ENCODE assay signal across 1 cellular context in the genomic region with DNA sequence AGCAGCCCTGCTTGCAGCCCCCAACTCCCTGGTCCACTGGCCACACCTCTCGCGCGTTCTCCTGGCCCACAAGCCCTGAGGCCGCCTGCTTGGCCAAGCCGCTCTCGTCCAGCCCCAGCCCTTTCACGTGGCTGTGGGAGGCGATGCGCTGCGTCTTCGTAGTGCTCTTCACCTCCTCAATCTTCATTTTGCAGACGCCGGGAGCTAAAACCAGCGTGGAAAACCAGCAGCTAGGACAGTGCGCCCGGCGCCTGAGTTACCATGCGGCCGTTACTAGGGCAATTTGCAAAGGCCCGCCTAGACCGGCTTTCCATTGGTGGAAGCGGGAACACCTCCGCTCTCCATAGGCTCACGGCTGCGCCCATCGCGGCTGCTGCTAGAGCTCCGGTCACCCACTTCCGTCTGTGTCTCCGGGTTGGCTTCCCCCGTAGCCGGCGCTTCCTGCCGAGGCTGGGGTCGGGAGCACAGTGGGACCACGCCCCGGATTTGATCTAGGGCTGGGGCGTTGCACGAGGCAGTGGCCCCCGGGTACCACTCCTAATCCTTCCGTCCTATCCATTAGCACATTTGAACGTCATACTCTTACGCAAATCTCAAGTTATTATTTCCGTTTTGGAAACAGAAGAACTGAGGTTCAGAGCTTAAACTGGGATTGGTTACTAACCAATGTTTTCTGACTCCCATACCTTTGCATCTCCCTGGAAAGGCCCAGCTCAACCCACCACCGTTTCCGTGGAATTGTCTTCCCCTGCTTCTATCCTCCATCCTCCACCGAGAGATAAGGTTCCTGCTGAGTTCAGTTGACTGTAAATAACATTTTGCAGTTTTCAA.
TF ChIP-seq lines count a peak whose summit lies in the region.

A gene (minus strand): TSS at position 275 of the 831 bp plus-strand sequence. CDS start 88 bp downstream, at position 187.

TF ChIP-seq in HepG2, 621 proteins besides CTCF, POLR2A, EP300 and RAD21 (continued from another document and continues in another):
- TF ChIP-seq NKX3-1 (CRISPR knock-in tag; IDR thresholded peaks at IDR 0.05) (no peak), SIX1 (CRISPR knock-in tag; IDR thresholded peaks at IDR 0.05; ENCODE audit: borderline replicate concordance) (peak; percentile 22; the same call in 1 of the 2 replicates), ZFX (CRISPR knock-in tag; IDR thresholded peaks at IDR 0.05; ENCODE audit: low read depth) (peak; percentile 85), SMAD9 (CRISPR knock-in tag; IDR thresholded peaks at IDR 0.05) (no peak), YY1 (IDR thresholded peaks at IDR 0.05; ENCODE audit: insufficient read depth, insufficient replicate concordance, low read depth, low read length) (peak; percentile 44), ZNF260 (CRISPR knock-in tag; IDR thresholded peaks at IDR 0.05; ENCODE audit: borderline replicate concordance, low read depth) (no peak), SP1 (IDR thresholded peaks at IDR 0.05) (no peak), SP1 (CRISPR knock-in tag; IDR thresholded peaks at IDR 0.05) (peak; percentile 91), NR2F2 (IDR thresholded peaks at IDR 0.05; ENCODE audit: borderline replicate concordance, low read depth) (no peak), ZSCAN12 (CRISPR knock-in tag; IDR thresholded peaks at IDR 0.05) (no peak), NFIC (IDR thresholded peaks at IDR 0.05; ENCODE audit: low read length) (no peak), FOXO1 (CRISPR knock-in tag; IDR thresholded peaks at IDR 0.05) (peak; percentile 22; the same call in 1 of the 2 replicates), SMARCE1 (IDR thresholded peaks at IDR 0.05; ENCODE audit: borderline replicate concordance) (no peak), REPIN1 (CRISPR knock-in tag; IDR thresholded peaks at IDR 0.05; ENCODE audit: borderline replicate concordance, low read depth) (peak; percentile 54; the same call in 1 of the 2 replicates), RFX1 (IDR thresholded peaks at IDR 0.05) (peak; percentile 85), TEAD2 (CRISPR knock-in tag; IDR thresholded peaks at IDR 0.05) (no peak), KLF6 (CRISPR knock-in tag; IDR thresholded peaks at IDR 0.05) (peak; percentile 67; the same call in 1 of the 2 replicates), ZSCAN25 (CRISPR knock-in tag; IDR thresholded peaks at IDR 0.05) (no peak; the same call in 1 of the 2 replicates), ZKSCAN5 (CRISPR knock-in tag; IDR thresholded peaks at IDR 0.05) (no peak), ZNF589 (CRISPR knock-in tag; conservative IDR thresholded peaks at IDR 0.05) (no peak), ZNF274 (CRISPR knock-in tag; IDR thresholded peaks at IDR 0.05) (peak; percentile 75; the same call in 1 of the 2 replicates), ZBTB7B (CRISPR knock-in tag; IDR thresholded peaks at IDR 0.05) (0 out of 2 replicates have a peak, but pooled peaks have one; percentile 41), ZNF781 (CRISPR knock-in tag; IDR thresholded peaks at IDR 0.05; ENCODE audit: borderline replicate concordance, not compliant biosample characterization) (peak; percentile 20), KDM5B (CRISPR knock-in tag; IDR thresholded peaks at IDR 0.05; ENCODE audit: borderline replicate concordance) (peak; percentile 88), SP140L (CRISPR knock-in tag; IDR thresholded peaks at IDR 0.05; ENCODE audit: borderline replicate concordance) (no peak), ZNF543 (CRISPR knock-in tag; IDR thresholded peaks at IDR 0.05) (0 out of 2 replicates have a peak, but pooled peaks have one; percentile 40), DNMT1 (CRISPR knock-in tag; IDR thresholded peaks at IDR 0.05) (no peak)
- TF ChIP-seq, protein P1, sequence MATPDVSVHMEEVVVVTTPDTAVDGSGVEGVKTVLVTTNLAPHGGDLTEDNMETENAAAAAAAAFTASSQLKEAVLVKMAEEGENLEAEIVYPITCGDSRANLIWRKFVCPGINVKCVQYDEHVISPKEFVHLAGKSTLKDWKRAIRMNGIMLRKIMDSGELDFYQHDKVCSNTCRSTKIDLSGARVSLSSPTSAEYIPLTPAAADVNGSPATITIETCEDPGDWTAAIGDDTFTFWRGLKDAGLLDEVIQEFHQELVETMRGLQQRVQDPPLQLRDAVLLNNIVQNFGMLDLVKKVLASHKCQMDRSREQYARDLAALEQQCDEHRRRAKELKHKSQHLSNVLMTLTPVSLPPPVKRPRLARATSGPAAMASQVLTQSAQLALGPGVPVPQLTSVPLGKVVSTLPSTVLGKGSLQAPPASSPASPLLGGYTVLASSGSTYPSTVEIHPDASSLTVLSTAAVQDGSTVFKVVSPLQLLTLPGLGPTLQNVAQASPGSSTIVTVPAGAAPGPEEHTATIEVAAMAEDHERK (CRISPR knock-in tag; IDR thresholded peaks at IDR 0.05; ENCODE audit: low read depth): no peak
- TF ChIP-seq, protein P2, sequence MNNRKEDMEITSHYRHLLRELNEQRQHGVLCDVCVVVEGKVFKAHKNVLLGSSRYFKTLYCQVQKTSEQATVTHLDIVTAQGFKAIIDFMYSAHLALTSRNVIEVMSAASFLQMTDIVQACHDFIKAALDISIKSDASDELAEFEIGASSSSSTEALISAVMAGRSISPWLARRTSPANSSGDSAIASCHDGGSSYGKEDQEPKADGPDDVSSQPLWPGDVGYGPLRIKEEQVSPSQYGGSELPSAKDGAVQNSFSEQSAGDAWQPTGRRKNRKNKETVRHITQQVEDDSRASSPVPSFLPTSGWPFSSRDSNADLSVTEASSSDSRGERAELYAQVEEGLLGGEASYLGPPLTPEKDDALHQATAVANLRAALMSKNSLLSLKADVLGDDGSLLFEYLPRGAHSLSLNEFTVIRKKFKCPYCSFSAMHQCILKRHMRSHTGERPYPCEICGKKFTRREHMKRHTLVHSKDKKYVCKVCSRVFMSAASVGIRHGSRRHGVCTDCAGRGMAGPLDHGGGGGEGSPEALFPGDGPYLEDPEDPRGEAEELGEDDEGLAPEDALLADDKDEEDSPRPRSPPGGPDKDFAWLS (CRISPR knock-in tag; IDR thresholded peaks at IDR 0.05; ENCODE audit: borderline replicate concordance): no peak
- TF ChIP-seq, protein P3, sequence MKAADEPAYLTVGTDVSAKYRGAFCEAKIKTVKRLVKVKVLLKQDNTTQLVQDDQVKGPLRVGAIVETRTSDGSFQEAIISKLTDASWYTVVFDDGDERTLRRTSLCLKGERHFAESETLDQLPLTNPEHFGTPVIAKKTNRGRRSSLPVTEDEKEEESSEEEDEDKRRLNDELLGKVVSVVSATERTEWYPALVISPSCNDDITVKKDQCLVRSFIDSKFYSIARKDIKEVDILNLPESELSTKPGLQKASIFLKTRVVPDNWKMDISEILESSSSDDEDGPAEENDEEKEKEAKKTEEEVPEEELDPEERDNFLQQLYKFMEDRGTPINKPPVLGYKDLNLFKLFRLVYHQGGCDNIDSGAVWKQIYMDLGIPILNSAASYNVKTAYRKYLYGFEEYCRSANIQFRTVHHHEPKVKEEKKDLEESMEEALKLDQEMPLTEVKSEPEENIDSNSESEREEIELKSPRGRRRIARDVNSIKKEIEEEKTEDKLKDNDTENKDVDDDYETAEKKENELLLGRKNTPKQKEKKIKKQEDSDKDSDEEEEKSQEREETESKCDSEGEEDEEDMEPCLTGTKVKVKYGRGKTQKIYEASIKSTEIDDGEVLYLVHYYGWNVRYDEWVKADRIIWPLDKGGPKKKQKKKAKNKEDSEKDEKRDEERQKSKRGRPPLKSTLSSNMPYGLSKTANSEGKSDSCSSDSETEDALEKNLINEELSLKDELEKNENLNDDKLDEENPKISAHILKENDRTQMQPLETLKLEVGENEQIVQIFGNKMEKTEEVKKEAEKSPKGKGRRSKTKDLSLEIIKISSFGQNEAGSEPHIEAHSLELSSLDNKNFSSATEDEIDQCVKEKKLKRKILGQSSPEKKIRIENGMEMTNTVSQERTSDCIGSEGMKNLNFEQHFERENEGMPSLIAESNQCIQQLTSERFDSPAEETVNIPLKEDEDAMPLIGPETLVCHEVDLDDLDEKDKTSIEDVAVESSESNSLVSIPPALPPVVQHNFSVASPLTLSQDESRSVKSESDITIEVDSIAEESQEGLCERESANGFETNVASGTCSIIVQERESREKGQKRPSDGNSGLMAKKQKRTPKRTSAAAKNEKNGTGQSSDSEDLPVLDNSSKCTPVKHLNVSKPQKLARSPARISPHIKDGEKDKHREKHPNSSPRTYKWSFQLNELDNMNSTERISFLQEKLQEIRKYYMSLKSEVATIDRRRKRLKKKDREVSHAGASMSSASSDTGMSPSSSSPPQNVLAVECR (CRISPR knock-in tag; IDR thresholded peaks at IDR 0.05; ENCODE audit: borderline replicate concordance): peak; percentile 97
- TF ChIP-seq, protein P4, sequence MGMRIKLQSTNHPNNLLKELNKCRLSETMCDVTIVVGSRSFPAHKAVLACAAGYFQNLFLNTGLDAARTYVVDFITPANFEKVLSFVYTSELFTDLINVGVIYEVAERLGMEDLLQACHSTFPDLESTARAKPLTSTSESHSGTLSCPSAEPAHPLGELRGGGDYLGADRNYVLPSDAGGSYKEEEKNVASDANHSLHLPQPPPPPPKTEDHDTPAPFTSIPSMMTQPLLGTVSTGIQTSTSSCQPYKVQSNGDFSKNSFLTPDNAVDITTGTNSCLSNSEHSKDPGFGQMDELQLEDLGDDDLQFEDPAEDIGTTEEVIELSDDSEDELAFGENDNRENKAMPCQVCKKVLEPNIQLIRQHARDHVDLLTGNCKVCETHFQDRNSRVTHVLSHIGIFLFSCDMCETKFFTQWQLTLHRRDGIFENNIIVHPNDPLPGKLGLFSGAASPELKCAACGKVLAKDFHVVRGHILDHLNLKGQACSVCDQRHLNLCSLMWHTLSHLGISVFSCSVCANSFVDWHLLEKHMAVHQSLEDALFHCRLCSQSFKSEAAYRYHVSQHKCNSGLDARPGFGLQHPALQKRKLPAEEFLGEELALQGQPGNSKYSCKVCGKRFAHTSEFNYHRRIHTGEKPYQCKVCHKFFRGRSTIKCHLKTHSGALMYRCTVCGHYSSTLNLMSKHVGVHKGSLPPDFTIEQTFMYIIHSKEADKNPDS (CRISPR knock-in tag; IDR thresholded peaks at IDR 0.05): no peak
- TF ChIP-seq, protein P5, sequence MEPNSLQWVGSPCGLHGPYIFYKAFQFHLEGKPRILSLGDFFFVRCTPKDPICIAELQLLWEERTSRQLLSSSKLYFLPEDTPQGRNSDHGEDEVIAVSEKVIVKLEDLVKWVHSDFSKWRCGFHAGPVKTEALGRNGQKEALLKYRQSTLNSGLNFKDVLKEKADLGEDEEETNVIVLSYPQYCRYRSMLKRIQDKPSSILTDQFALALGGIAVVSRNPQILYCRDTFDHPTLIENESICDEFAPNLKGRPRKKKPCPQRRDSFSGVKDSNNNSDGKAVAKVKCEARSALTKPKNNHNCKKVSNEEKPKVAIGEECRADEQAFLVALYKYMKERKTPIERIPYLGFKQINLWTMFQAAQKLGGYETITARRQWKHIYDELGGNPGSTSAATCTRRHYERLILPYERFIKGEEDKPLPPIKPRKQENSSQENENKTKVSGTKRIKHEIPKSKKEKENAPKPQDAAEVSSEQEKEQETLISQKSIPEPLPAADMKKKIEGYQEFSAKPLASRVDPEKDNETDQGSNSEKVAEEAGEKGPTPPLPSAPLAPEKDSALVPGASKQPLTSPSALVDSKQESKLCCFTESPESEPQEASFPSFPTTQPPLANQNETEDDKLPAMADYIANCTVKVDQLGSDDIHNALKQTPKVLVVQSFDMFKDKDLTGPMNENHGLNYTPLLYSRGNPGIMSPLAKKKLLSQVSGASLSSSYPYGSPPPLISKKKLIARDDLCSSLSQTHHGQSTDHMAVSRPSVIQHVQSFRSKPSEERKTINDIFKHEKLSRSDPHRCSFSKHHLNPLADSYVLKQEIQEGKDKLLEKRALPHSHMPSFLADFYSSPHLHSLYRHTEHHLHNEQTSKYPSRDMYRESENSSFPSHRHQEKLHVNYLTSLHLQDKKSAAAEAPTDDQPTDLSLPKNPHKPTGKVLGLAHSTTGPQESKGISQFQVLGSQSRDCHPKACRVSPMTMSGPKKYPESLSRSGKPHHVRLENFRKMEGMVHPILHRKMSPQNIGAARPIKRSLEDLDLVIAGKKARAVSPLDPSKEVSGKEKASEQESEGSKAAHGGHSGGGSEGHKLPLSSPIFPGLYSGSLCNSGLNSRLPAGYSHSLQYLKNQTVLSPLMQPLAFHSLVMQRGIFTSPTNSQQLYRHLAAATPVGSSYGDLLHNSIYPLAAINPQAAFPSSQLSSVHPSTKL (CRISPR knock-in tag; IDR thresholded peaks at IDR 0.05): peak; percentile 78; the same call in 1 of the 2 replicates
- TF ChIP-seq, protein P6, sequence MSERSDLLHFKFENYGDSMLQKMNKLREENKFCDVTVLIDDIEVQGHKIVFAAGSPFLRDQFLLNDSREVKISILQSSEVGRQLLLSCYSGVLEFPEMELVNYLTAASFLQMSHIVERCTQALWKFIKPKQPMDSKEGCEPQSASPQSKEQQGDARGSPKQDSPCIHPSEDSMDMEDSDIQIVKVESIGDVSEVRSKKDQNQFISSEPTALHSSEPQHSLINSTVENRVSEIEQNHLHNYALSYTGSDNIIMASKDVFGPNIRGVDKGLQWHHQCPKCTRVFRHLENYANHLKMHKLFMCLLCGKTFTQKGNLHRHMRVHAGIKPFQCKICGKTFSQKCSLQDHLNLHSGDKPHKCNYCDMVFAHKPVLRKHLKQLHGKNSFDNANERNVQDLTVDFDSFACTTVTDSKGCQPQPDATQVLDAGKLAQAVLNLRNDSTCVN (CRISPR knock-in tag; IDR thresholded peaks at IDR 0.05; ENCODE audit: borderline replicate concordance): peak; percentile 32; the same call in 1 of the 2 replicates
- TF ChIP-seq, protein P7, sequence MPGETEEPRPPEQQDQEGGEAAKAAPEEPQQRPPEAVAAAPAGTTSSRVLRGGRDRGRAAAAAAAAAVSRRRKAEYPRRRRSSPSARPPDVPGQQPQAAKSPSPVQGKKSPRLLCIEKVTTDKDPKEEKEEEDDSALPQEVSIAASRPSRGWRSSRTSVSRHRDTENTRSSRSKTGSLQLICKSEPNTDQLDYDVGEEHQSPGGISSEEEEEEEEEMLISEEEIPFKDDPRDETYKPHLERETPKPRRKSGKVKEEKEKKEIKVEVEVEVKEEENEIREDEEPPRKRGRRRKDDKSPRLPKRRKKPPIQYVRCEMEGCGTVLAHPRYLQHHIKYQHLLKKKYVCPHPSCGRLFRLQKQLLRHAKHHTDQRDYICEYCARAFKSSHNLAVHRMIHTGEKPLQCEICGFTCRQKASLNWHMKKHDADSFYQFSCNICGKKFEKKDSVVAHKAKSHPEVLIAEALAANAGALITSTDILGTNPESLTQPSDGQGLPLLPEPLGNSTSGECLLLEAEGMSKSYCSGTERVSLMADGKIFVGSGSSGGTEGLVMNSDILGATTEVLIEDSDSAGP (CRISPR knock-in tag; IDR thresholded peaks at IDR 0.05; ENCODE audit: borderline replicate concordance): peak; percentile 85
- TF ChIP-seq, protein P8, sequence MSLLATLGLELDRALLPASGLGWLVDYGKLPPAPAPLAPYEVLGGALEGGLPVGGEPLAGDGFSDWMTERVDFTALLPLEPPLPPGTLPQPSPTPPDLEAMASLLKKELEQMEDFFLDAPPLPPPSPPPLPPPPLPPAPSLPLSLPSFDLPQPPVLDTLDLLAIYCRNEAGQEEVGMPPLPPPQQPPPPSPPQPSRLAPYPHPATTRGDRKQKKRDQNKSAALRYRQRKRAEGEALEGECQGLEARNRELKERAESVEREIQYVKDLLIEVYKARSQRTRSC (CRISPR knock-in tag; IDR thresholded peaks at IDR 0.05; ENCODE audit: low read depth): no peak
- TF ChIP-seq, protein P9, sequence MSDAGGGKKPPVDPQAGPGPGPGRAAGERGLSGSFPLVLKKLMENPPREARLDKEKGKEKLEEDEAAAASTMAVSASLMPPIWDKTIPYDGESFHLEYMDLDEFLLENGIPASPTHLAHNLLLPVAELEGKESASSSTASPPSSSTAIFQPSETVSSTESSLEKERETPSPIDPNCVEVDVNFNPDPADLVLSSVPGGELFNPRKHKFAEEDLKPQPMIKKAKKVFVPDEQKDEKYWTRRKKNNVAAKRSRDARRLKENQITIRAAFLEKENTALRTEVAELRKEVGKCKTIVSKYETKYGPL (CRISPR knock-in tag; IDR thresholded peaks at IDR 0.05): no peak
